Comparison of ENCODE assay signal across 22 cellular contexts in genomic region chr14:39094515-39094914, GRCh38. TPM values are rescaled to one million over a fixed set of nuclear protein-coding genes. Genes with fewer than 3 reads are reported as not detected.
DNase-seq lines count a peak whose midpoint lies in the region; ATAC-seq and TF ChIP-seq lines count a peak whose summit lies in the region.
"Had no signal": no experiment of that assay in that cellular context is flagged by ENCODE, and none has a peak within 500 bp of the region (broad histone marks: within the 10 kb centered on the region; RNA-seq: fewer than 3 reads in every experiment).

No MANE protein-coding gene starts in this region.

- H3K9me2 ChIP-seq in Loucy (replicated peaks; ENCODE audit: low read depth, low read length), result no peaks in the 10 kb centered on the region
- H3K9me2 ChIP-seq: SK-N-SH had no signal

- no peak overlapping the region for H3K4me3 ChIP-seq in Loucy (ENCODE audit: low read length, poor library complexity, severe bottlenecking)
- H3K4me3 ChIP-seq in naive thymus-derived CD4-positive, alpha-beta T cell (ENCODE audit: low read length), result no peak overlapping the region
- H3K4me3 ChIP-seq: BLaER1, MG63 had no signal

- no peaks in the 10 kb centered on the region for H3K27me3 ChIP-seq in CD4-positive, alpha-beta T cell (ENCODE audit: control insufficient read depth, insufficient read depth, low read length)
- no peaks in the 10 kb centered on the region for H3K27me3 ChIP-seq in Loucy (ENCODE audit: insufficient read depth, low read length, poor library complexity, severe bottlenecking)
- H3K27me3 ChIP-seq in naive thymus-derived CD4-positive, alpha-beta T cell (ENCODE audit: control insufficient read depth in 2 of 2, insufficient read depth in 2 of 2, low read length in 2 of 2), result no peaks in the 10 kb centered on the region
- H3K27me3 ChIP-seq: BLaER1, MG63 had no signal

- ATAC-seq in activated T-cell treated with anti-CD3 and anti-CD28 coated beads, Interleukin-2, amount 50 U/mL, for 4 hours, result no peak
- no peak for ATAC-seq in CD4-positive, alpha-beta T cell (ENCODE audit: poor library complexity)
- no peak for ATAC-seq in naive thymus-derived CD4-positive, alpha-beta T cell
- ATAC-seq in GM19395 (IDR thresholded peaks at IDR 0.05; ENCODE audit: unreplicated experiment), result no peak
- no peak for ATAC-seq in GM18498 (IDR thresholded peaks at IDR 0.05; ENCODE audit: unreplicated experiment)
- ATAC-seq: PC-3 had no signal

- CTCF ChIA-PET in CD4-positive, alpha-beta T cell (lab: Charles Lee), result interaction anchor here (0.6 kb wide), 1 partner anchor 32 kb away, joined by 3 read pairs; no protein-coding TSS in a partner anchor
- CTCF ChIA-PET in naive thymus-derived CD4-positive, alpha-beta T cell (lab: Charles Lee), result interaction anchor here (0.7 kb wide), 1 partner anchor 13 kb away, joined by 5 read pairs; no protein-coding TSS in a partner anchor

- POLR2A ChIA-PET in CD4-positive, alpha-beta T cell (lab: Charles Lee), result no interaction called here
- POLR2A ChIA-PET in naive thymus-derived CD4-positive, alpha-beta T cell (lab: Charles Lee), result interaction anchor here (1.1 to 1.4 kb wide), 2 partner anchors 8 to 19 kb away, joined by 3 read pairs; partner anchors contain the start of gene GEMIN2

- H3K9me3 Mint-ChIP-seq in activated T-cell treated with anti-CD3 and anti-CD28 coated beads, Interleukin-2, amount 50 U/mL, for 24 hours, result no peaks in the 10 kb centered on the region
- no peaks in the 10 kb centered on the region for H3K9me3 Mint-ChIP-seq in activated T-cell treated with anti-CD3 and anti-CD28 coated beads, Interleukin-2, amount 50 U/mL, for 4 hours
- no peaks in the 10 kb centered on the region for H3K9me3 Mint-ChIP-seq in CD4-positive, alpha-beta T cell
- H3K9me3 Mint-ChIP-seq in naive thymus-derived CD4-positive, alpha-beta T cell, result no peaks in the 10 kb centered on the region
- H3K9me3 Mint-ChIP-seq: H9, IgD-negative memory B cell had no signal

- H3K27ac Mint-ChIP-seq in activated T-cell treated with anti-CD3 and anti-CD28 coated beads, Interleukin-2, amount 50 U/mL, for 24 hours, result peak overlapping the region; percentile 82
- peak overlapping the region; percentile 19 for H3K27ac Mint-ChIP-seq in CD4-positive, alpha-beta T cell
- peak overlapping the region in 7 of 9 donors; percentile 0 to 69 (median 10) for H3K27ac Mint-ChIP-seq in naive thymus-derived CD4-positive, alpha-beta T cell

- no peaks in the 10 kb centered on the region for H3K9me3 ChIP-seq in CD4-positive, alpha-beta T cell (ENCODE audit: control insufficient read depth, low read length)
- H3K9me3 ChIP-seq in Loucy (ENCODE audit: insufficient read depth, low read depth, low read length), result no peaks in the 10 kb centered on the region
- no peaks in the 10 kb centered on the region for H3K9me3 ChIP-seq in naive thymus-derived CD4-positive, alpha-beta T cell (ENCODE audit: control insufficient read depth in 2 of 3, low read length in 3 of 3)
- H3K9me3 ChIP-seq: BLaER1, MG63, SK-N-SH had no signal

- no peak overlapping the region for H3K27ac ChIP-seq in CD4-positive, alpha-beta T cell (ENCODE audit: low read depth, low read length)
- H3K27ac ChIP-seq in naive thymus-derived CD4-positive, alpha-beta T cell (ENCODE audit: low read depth, low read length), result no peak overlapping the region
- H3K27ac ChIP-seq: BLaER1 had no signal

- H3K4me1 Mint-ChIP-seq in activated T-cell treated with anti-CD3 and anti-CD28 coated beads, Interleukin-2, amount 50 U/mL, for 24 hours (ENCODE audit: low read depth), result peaks cover 47% of the 10 kb centered on the region
- H3K4me1 Mint-ChIP-seq in activated T-cell treated with anti-CD3 and anti-CD28 coated beads, Interleukin-2, amount 50 U/mL, for 4 hours (ENCODE audit: low read depth), result peaks cover 29% of the 10 kb centered on the region
- H3K4me1 Mint-ChIP-seq in CD4-positive, alpha-beta T cell (ENCODE audit: low read depth), result peaks cover 36% of the 10 kb centered on the region
- H3K4me1 Mint-ChIP-seq in naive thymus-derived CD4-positive, alpha-beta T cell, result peaks cover 27 to 47% (median 39%) of the 10 kb centered on the region in 7 donors

- TF ChIP-seq CTCF in CD4-positive, alpha-beta T cell (IDR thresholded peaks at IDR 0.05), result no peak
- TF ChIP-seq CTCF in Loucy (conservative IDR thresholded peaks at IDR 0.05; ENCODE audit: low read length), result no peak

- peaks cover 64% of the 10 kb centered on the region for H3K36me3 Mint-ChIP-seq in activated T-cell treated with anti-CD3 and anti-CD28 coated beads, Interleukin-2, amount 50 U/mL, for 24 hours (ENCODE audit: low read depth)
- peaks cover 25% of the 10 kb centered on the region for H3K36me3 Mint-ChIP-seq in activated T-cell treated with anti-CD3 and anti-CD28 coated beads, Interleukin-2, amount 50 U/mL, for 4 hours (ENCODE audit: insufficient read depth)
- peaks cover 67% of the 10 kb centered on the region for H3K36me3 Mint-ChIP-seq in CD4-positive, alpha-beta T cell (ENCODE audit: low read depth)
- peaks cover 10 to 30% (median 25%) of the 10 kb centered on the region in 5 donors for H3K36me3 Mint-ChIP-seq in naive thymus-derived CD4-positive, alpha-beta T cell

- peaks cover 36% of the 10 kb centered on the region; the same call in 1 of the 2 replicates for H3K36me3 ChIP-seq in Loucy (ENCODE audit: insufficient read depth, low read length)
- peaks cover 9 to 41% (median 16%) of the 10 kb centered on the region in 3 experiments for H3K36me3 ChIP-seq in naive thymus-derived CD4-positive, alpha-beta T cell (ENCODE audit: control insufficient read depth in 2 of 3, insufficient read depth in 3 of 3, low read length in 3 of 3)

- no peak overlapping the region for H2AFZ ChIP-seq in Loucy (ENCODE audit: low read length)

- no peak overlapping the region for H3K9ac ChIP-seq in Loucy (ENCODE audit: low read depth, low read length, poor library complexity, severe bottlenecking)
- H3K9ac ChIP-seq: BLaER1, SK-N-SH had no signal

- peak overlapping the region; percentile 30 for H3K4me2 ChIP-seq in Loucy (ENCODE audit: low read depth, low read length, poor library complexity, severe bottlenecking)
- H3K4me2 ChIP-seq: BLaER1, SK-N-SH had no signal

- H3K4me3 Mint-ChIP-seq in activated T-cell treated with anti-CD3 and anti-CD28 coated beads, Interleukin-2, amount 50 U/mL, for 24 hours, result no peak overlapping the region
- no peak overlapping the region for H3K4me3 Mint-ChIP-seq in activated T-cell treated with anti-CD3 and anti-CD28 coated beads, Interleukin-2, amount 50 U/mL, for 4 hours
- no peak overlapping the region for H3K4me3 Mint-ChIP-seq in CD4-positive, alpha-beta T cell
- peak overlapping the region in 1 of 10 donors; percentile 24 for H3K4me3 Mint-ChIP-seq in naive thymus-derived CD4-positive, alpha-beta T cell
- H3K4me3 Mint-ChIP-seq: H9 had no signal

- no peaks in the 10 kb centered on the region for H4K20me1 ChIP-seq in Loucy (ENCODE audit: insufficient read depth, low read length, poor library complexity, severe bottlenecking)

- peaks cover 8% of the 10 kb centered on the region; the same call in 1 of the 2 replicates for H3K79me2 ChIP-seq in Loucy (ENCODE audit: insufficient read depth, low read length)

- intact Hi-C loops in CD4-positive, alpha-beta T cell (cut with DNase I, micrococcal nuclease), result no loop called here
- intact Hi-C loops in naive thymus-derived CD4-positive, alpha-beta T cell (cut with micrococcal nuclease), result no loop called here

- peaks cover 21% of the 10 kb centered on the region for H3K4me1 ChIP-seq in Loucy (ENCODE audit: insufficient read depth, low read length, poor library complexity, severe bottlenecking)
- no peaks in the 10 kb centered on the region for H3K4me1 ChIP-seq in naive thymus-derived CD4-positive, alpha-beta T cell (ENCODE audit: control insufficient read depth in 2 of 2, insufficient read depth in 2 of 2, low read length in 2 of 2)

- H3K27me3 Mint-ChIP-seq in activated T-cell treated with anti-CD3 and anti-CD28 coated beads, Interleukin-2, amount 50 U/mL, for 24 hours, result no peaks in the 10 kb centered on the region
- H3K27me3 Mint-ChIP-seq in activated T-cell treated with anti-CD3 and anti-CD28 coated beads, Interleukin-2, amount 50 U/mL, for 4 hours (ENCODE audit: low read depth), result no peaks in the 10 kb centered on the region
- H3K27me3 Mint-ChIP-seq in CD4-positive, alpha-beta T cell, result no peaks in the 10 kb centered on the region
- H3K27me3 Mint-ChIP-seq in naive thymus-derived CD4-positive, alpha-beta T cell, result no peaks in the 10 kb centered on the region
- H3K27me3 Mint-ChIP-seq: IgD-negative memory B cell had no signal

- no peaks in the 10 kb centered on the region for H3F3A ChIP-seq in Loucy (ENCODE audit: low read depth)

- no peak for DNase-seq in activated T-cell treated with anti-CD3 and anti-CD28 coated beads, Interleukin-2, amount 50 U/mL, for 24 hours
- DNase-seq in activated T-cell treated with anti-CD3 and anti-CD28 coated beads, Interleukin-2, amount 50 U/mL, for 4 hours, result no peak
- DNase-seq in CD4-positive, alpha-beta T cell, result no peak
- no peak for DNase-seq in naive thymus-derived CD4-positive, alpha-beta T cell
- no peak for DNase-seq in NCI-H2081 treated with DMSO at 0.1 percent for 48 hours (lab: John Stamatoyannopoulos, UW)
- DNase-seq: H9, Karpas-422, MG63, NCI-H1048, NCI-H1436 treated with DMSO at 0.1 percent for 48 hours, NCI-H2081, NCI-H510A treated with DMSO at 0.1 percent for 48 hours, NCI-H774, PC-3, RPMI8226, SHP77 treated with DMSO at 0.1 percent for 48 hours, SK-N-SH had no signal

RNA-seq across cellular contexts. Expression of gene SEC23A, which starts 8.5 kb away (rescaled TPM):
- total RNA-seq in activated T-cell treated with anti-CD3 and anti-CD28 coated beads, Interleukin-2, amount 50 U/mL, for 4 hours, result 10 to 100 TPM; 33.8 to 46.5 (median 33.8) TPM
- 10 to 100 TPM; 68.4 to 82.1 TPM for total RNA-seq in CD4-positive, alpha-beta T cell
- 10 to 100 TPM; 51.3 to 75.3 (median 68.9) TPM for total RNA-seq in naive thymus-derived CD4-positive, alpha-beta T cell
- 10 to 100 TPM; 31.1 to 43.9 TPM for polyA plus RNA-seq in naive thymus-derived CD4-positive, alpha-beta T cell

RNA-seq across cellular contexts. Expression of gene GEMIN2, which starts 19.6 kb away (rescaled TPM):
- 10 to 100 TPM; 19.5 to 21.2 (median 21.1) TPM for total RNA-seq in activated T-cell treated with anti-CD3 and anti-CD28 coated beads, Interleukin-2, amount 50 U/mL, for 4 hours
- total RNA-seq in CD4-positive, alpha-beta T cell, result 10 to 100 TPM; 14.6 to 16.1 TPM
- total RNA-seq in naive thymus-derived CD4-positive, alpha-beta T cell, result 10 to 100 TPM in 4 of 5 experiments, 1 to 10 TPM in 1; 7.2 to 20.9 (median 18.6) TPM
- 10 to 100 TPM; 16.1 to 18.4 TPM for polyA plus RNA-seq in naive thymus-derived CD4-positive, alpha-beta T cell

Comparison
In these comparisons a context has a peak if more than half of its experiments do, and no peak if none do; other contexts are left out.
1. H3K27ac Mint-ChIP-seq: peak in every context shown above with its lines; median percentile 82 in activated T-cell treated with anti-CD3 and anti-CD28 coated beads, Interleukin-2, amount 50 U/mL, for 24 hours; 19 in CD4-positive, alpha-beta T cell; 10 in naive thymus-derived CD4-positive, alpha-beta T cell.